In genomic region chr3:32856355-32856889, GRCh38 we compare ENCODE assay signal across 28 cellular contexts. TPM values are rescaled to one million over a fixed set of nuclear protein-coding genes. Genes with fewer than 3 reads are reported as not detected.
DNase-seq lines count a peak whose midpoint lies in the region; ATAC-seq and TF ChIP-seq lines count a peak whose summit lies in the region.
"Had no signal": no experiment of that assay in that cellular context is flagged by ENCODE, and none has a peak within 500 bp of the region (broad histone marks: within the 10 kb centered on the region; RNA-seq: fewer than 3 reads in every experiment).

No MANE protein-coding gene starts in this region.

- TF ChIP-seq CTCF in GM23338 (conservative IDR thresholded peaks at IDR 0.05; ENCODE audit: low read depth in 2 of 2) = no peak
- TF ChIP-seq CTCF in PC-9 (conservative IDR thresholded peaks at IDR 0.05) = no peak
- TF ChIP-seq CTCF in progenitor cell of endocrine pancreas (IDR thresholded peaks at IDR 0.05; ENCODE audit: unreplicated experiment) = no peak

- peaks cover 59% of the 10 kb centered on the region for H3K36me3 Mint-ChIP-seq in GM23338 (ENCODE audit: low read depth)
- H3K36me3 Mint-ChIP-seq in progenitor cell of endocrine pancreas (ENCODE audit: insufficient read depth) = peaks cover 1% of the 10 kb centered on the region
- H3K36me3 Mint-ChIP-seq: CD4-positive, CD25-positive, alpha-beta regulatory T cell; naive B cell; T-cell had no signal

- no peak overlapping the region for H3K9ac ChIP-seq in iPS-15b (ENCODE audit: low read depth, low read length)

- H4K20me1 ChIP-seq in GM23338 (replicated peaks; ENCODE audit: insufficient read depth) = peaks cover 99% of the 10 kb centered on the region
- H4K20me1 ChIP-seq in PC-9 (ENCODE audit: insufficient read depth) = no peaks in the 10 kb centered on the region

- no peaks in the 10 kb centered on the region for H3K9me3 ChIP-seq in PC-9 (ENCODE audit: insufficient read depth, low read depth)
- no peaks in the 10 kb centered on the region for H3K9me3 ChIP-seq in iPS-15b (ENCODE audit: control insufficient read depth, insufficient read depth, low read length)
- H3K9me3 ChIP-seq: esophagus squamous epithelium, testis had no signal

- H3K4me3 Mint-ChIP-seq in GM23338 (peak overlapping the region; percentile 27; the same call in 2 of the 3 replicates), progenitor cell of endocrine pancreas (ENCODE audit: low read depth) (no peak overlapping the region)
- H3K4me3 Mint-ChIP-seq: CD4-positive, CD25-positive, alpha-beta regulatory T cell; naive B cell; T-cell had no signal

- peak overlapping the region; percentile 2; the same call in 1 of the 2 replicates for H3K27ac Mint-ChIP-seq in GM23338
- H3K27ac Mint-ChIP-seq in progenitor cell of endocrine pancreas = peak overlapping the region; percentile 73
- H3K27ac Mint-ChIP-seq: CD4-positive, CD25-positive, alpha-beta regulatory T cell; naive B cell; T-cell had no signal

- H3K9me3 Mint-ChIP-seq in GM23338 (no peaks in the 10 kb centered on the region), progenitor cell of endocrine pancreas (ENCODE audit: low read depth) (no peaks in the 10 kb centered on the region)
- H3K9me3 Mint-ChIP-seq: naive B cell, T-cell had no signal

- H3K4me1 ChIP-seq in GM23338 (ENCODE audit: insufficient read depth) (peaks cover 99% of the 10 kb centered on the region), PC-9 (replicated peaks; ENCODE audit: insufficient read depth) (peaks cover 18% of the 10 kb centered on the region), iPS-15b (ENCODE audit: control insufficient read depth, insufficient read depth, low read length) (peaks cover 55% of the 10 kb centered on the region)
- H3K4me1 ChIP-seq: testis had no signal

- no TSS peak for BruUV-seq in PC-9 (replicated peaks; lab: Mats Ljungman, UMichigan)

- ATAC-seq in GM23338 (no peak), GM21360 (IDR thresholded peaks at IDR 0.05; ENCODE audit: unreplicated experiment) (no peak), GM19023 (IDR thresholded peaks at IDR 0.05; ENCODE audit: unreplicated experiment) (no peak)
- ATAC-seq: T-cell had no signal

- H3K4me1 Mint-ChIP-seq in GM23338 (peaks cover 83% of the 10 kb centered on the region), progenitor cell of endocrine pancreas (ENCODE audit: low read depth) (peaks cover 37% of the 10 kb centered on the region)
- H3K4me1 Mint-ChIP-seq: naive B cell, T-cell had no signal

- no peaks in the 10 kb centered on the region for H3K27me3 ChIP-seq in GM23338 (ENCODE audit: insufficient read depth)
- no peaks in the 10 kb centered on the region for H3K27me3 ChIP-seq in PC-9 (ENCODE audit: insufficient read depth, low read depth)
- H3K27me3 ChIP-seq in iPS-15b (ENCODE audit: control insufficient read depth, insufficient read depth, low read length) = no peaks in the 10 kb centered on the region
- H3K27me3 ChIP-seq: esophagus squamous epithelium, testis had no signal

- DNase-seq in GM23338 (ENCODE audit: low spot score) (no peak), PC-9 (peak in 1 of 2 experiments; percentile 63), progenitor cell of endocrine pancreas (ENCODE audit: low spot score, unreplicated experiment) (no peak), ureter (ENCODE audit: low spot score) (no peak)
- DNase-seq in activated CD4-positive, CD25-positive, alpha-beta regulatory T cell (lab: John Stamatoyannopoulos, UW) = no peak
- DNase-seq: activated CD4-positive, alpha-beta T cell treated with anti-CD3 and anti-CD28 coated beads for 4 hours; activated CD8-positive, alpha-beta memory T cell treated with anti-CD3 and anti-CD28 coated beads for 24 hours; activated T-cell treated with anti-CD3 and anti-CD28 coated beads, Interleukin-2, amount 50 U/mL, for 1 hour; CD4-positive, CD25-positive, alpha-beta regulatory T cell; esophagus squamous epithelium; GOT3; KG1; mesenchymal stem cell; MV-4-11; naive B cell; NCI-H146; OCI-M1; retina; stimulated activated CD4-positive, alpha-beta T cell treated with anti-CD3 and anti-CD28 coated beads, Interleukin-12 subunit alpha, Interleukin-12 subunit beta, amount 100 ng/mL, for 4 hours; stimulated activated CD4-positive, alpha-beta T cell treated with anti-CD3 and anti-CD28 coated beads, Interleukin-4, amount 100 ng/mL, for 24 hours; stimulated activated naive CD4-positive, alpha-beta T cell; T-cell; testis had no signal

- H3K79me2 ChIP-seq in GM23338 (replicated peaks; ENCODE audit: insufficient read depth) (peaks cover 100% of the 10 kb centered on the region), PC-9 (ENCODE audit: low read depth) (no peaks in the 10 kb centered on the region)

- H3K9me2 ChIP-seq in GM23338 (ENCODE audit: insufficient read depth) (no peaks in the 10 kb centered on the region), PC-9 (ENCODE audit: insufficient read depth) (no peaks in the 10 kb centered on the region)

- CTCF ChIA-PET in PC-9 (lab: Charles Lee) = no interaction called here

- peak overlapping the region; percentile 79; the same call in 1 of the 2 replicates for H3K27ac ChIP-seq in GM23338 (ENCODE audit: low read depth)
- H3K27ac ChIP-seq in PC-9 = no peak overlapping the region
- H3K27ac ChIP-seq: esophagus squamous epithelium, testis had no signal

- H2AFZ ChIP-seq in GM23338 (no peak overlapping the region), PC-9 (no peak overlapping the region)

- H3K27me3 Mint-ChIP-seq in GM23338 (ENCODE audit: insufficient read depth, low read depth, poor library complexity) = peaks cover 49% of the 10 kb centered on the region
- no peaks in the 10 kb centered on the region for H3K27me3 Mint-ChIP-seq in progenitor cell of endocrine pancreas

- H3F3A ChIP-seq in GM23338 (replicated peaks; ENCODE audit: low read depth) = peaks cover 64% of the 10 kb centered on the region
- H3F3A ChIP-seq in PC-9 (ENCODE audit: insufficient read depth, low read depth) = no peaks in the 10 kb centered on the region

- peaks cover 19% of the 10 kb centered on the region for H3K36me3 ChIP-seq in GM23338 (ENCODE audit: insufficient read depth)
- no peaks in the 10 kb centered on the region for H3K36me3 ChIP-seq in PC-9 (ENCODE audit: low read depth)
- H3K36me3 ChIP-seq in iPS-15b (ENCODE audit: control insufficient read depth, insufficient read depth, low read length) = peaks cover 13% of the 10 kb centered on the region
- H3K36me3 ChIP-seq: esophagus squamous epithelium had no signal

- intact Hi-C loops in PC-9 (cut with micrococcal nuclease; ENCODE audit: unreplicated experiment) = no loop called here

- H3K4me2 ChIP-seq in GM23338 = peak overlapping the region; percentile 74
- peak overlapping the region; percentile 31 for H3K4me2 ChIP-seq in PC-9

- H3K4me3 ChIP-seq in GM23338 (peak overlapping the region; percentile 36; the same call in 1 of the 2 replicates), PC-9 (no peak overlapping the region), iPS-15b (ENCODE audit: low read depth, low read length) (peak overlapping the region; percentile 22)
- H3K4me3 ChIP-seq: esophagus squamous epithelium, testis had no signal

- POLR2A ChIA-PET in PC-9 (lab: Charles Lee; ENCODE audit: unreplicated experiment) = no interaction called here

TF ChIP-seq in GM23338, 12 proteins besides CTCF, POLR2A, EP300 and RAD21 (continues in another document):
- TF ChIP-seq ZNF114 (CRISPR knock-in tag; IDR thresholded peaks at IDR 0.05) (no peak), REST (IDR thresholded peaks at IDR 0.05; ENCODE audit: unreplicated experiment) (no peak), JUNB (IDR thresholded peaks at IDR 0.05; ENCODE audit: unreplicated experiment) (no peak), ETS1 (IDR thresholded peaks at IDR 0.05) (no peak), NANOG (IDR thresholded peaks at IDR 0.05; ENCODE audit: borderline replicate concordance) (no peak), STAT1 (IDR thresholded peaks at IDR 0.05; ENCODE audit: unreplicated experiment) (no peak)

RNA-seq across cellular contexts. Expression of gene TRIM71, which starts 38.6 kb away (rescaled TPM):
- total RNA-seq in GM23338 (2014; rRNA removed; shearing (Covaris generic)) = 318 and 346 TPM in 2 replicates
- 71.2 and 71.5 TPM in 2 replicates for polyA plus RNA-seq in GM23338 (2016; fragmentation: Nextera tagmentation; extraction: Ambion mirVana)
- total RNA-seq in PC-9 (2021) (not detected in 2 replicates), progenitor cell of endocrine pancreas (61.3 and 61.6 TPM in 2 replicates), ureter (not detected)
- total RNA-seq: esophagus squamous epithelium, NCI-H460, osteocyte had no signal

Comparison
In these comparisons a context has a peak if more than half of its experiments do, and no peak if none do; other contexts are left out.
1. RNA of gene TRIM71, which starts 38.6 kb away (total RNA-seq): 318 to 346 TPM in GM23338 and 61.3 to 61.6 TPM in progenitor cell of endocrine pancreas; not detected in ureter (single experiment) and not detected in PC-9; every median in the first group is over 10 times any median in the second.